Comparison of ENCODE assay signal across 8 cellular contexts in the genomic region with DNA sequence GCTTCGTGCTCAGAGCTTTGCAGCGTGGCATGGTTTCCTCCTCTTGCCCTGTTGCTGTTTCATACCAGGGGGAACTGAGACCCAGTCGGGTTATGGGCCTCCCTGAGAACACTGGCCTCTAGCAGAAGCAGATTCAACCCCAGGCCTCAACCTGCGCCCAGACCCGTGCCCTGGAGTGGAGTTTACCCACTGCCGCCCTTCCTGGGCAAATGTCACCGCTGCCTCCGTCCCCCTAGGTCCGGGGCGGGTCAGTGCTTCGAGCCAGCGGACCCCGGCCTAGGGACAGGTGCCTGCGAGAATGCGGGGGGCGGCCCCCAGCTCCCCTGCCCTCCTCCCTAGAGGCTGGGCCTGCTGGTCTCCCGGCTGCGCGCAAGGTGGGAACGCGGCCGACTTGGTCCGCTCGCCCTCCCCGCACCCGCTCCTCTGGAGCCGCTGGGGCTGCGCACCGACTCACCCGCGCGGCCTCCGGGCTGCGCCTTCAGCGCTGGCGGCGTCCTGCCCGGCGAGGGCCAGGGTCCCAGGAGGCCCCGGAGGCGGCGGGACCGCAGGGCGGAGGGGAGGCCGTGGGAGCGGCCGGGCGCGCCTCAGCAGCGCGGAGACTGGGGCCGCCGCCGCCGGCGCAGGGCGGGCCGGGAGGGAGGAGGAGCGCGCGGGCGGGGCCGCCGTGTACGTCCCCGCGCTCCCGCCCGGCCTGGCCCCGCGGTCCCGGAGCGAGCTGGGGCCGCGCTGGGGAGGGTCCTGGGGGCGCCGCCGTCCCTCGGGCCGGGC. TPM values are rescaled to one million over a fixed set of nuclear protein-coding genes. Genes with fewer than 3 reads are reported as not detected.
DNase-seq lines count a peak whose midpoint lies in the region; ATAC-seq and TF ChIP-seq lines count a peak whose summit lies in the region.

A gene with protein sequence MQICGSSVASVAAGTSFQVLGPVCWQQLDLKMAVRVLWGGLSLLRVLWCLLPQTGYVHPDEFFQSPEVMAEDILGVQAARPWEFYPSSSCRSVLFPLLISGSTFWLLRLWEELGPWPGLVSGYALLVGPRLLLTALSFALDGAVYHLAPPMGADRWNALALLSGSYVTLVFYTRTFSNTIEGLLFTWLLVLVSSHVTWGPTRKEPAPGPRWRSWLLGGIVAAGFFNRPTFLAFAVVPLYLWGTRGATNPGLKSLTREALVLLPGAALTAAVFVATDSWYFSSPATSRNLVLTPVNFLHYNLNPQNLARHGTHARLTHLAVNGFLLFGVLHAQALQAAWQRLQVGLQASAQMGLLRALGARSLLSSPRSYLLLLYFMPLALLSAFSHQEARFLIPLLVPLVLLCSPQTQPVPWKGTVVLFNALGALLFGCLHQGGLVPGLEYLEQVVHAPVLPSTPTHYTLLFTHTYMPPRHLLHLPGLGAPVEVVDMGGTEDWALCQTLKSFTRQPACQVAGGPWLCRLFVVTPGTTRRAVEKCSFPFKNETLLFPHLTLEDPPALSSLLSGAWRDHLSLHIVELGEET (minus strand): TSS at position 601 of the 768 bp plus-strand sequence. CDS start 16,802 bp downstream, outside the sequence.

- peaks cover 7% of the 10 kb centered on the region for H3K4me1 Mint-ChIP-seq in activated naive CD4-positive, alpha-beta T cell treated with anti-CD3 and anti-CD28 coated beads for 36 hours (ENCODE audit: low read depth)

- H3K36me3 ChIP-seq in heart left ventricle (no peaks in the 10 kb centered on the region), psoas muscle (ENCODE audit: insufficient read depth in 1 of 2, low read depth in 1 of 2) (peaks cover 0 to 8% of the 10 kb centered on the region in 2 donors)

- H3K27me3 ChIP-seq in AG04450 (ENCODE audit: control insufficient read depth, insufficient read depth, low read length), result peaks cover 44% of the 10 kb centered on the region
- no peaks in the 10 kb centered on the region for H3K27me3 ChIP-seq in heart left ventricle
- no peaks in the 10 kb centered on the region for H3K27me3 ChIP-seq in psoas muscle (ENCODE audit: insufficient read depth in 3 of 3, low read length in 2 of 3)

- H3K9me3 ChIP-seq in AG04450 (ENCODE audit: control insufficient read depth, insufficient read depth, low read length) (peaks cover 3% of the 10 kb centered on the region), heart left ventricle (no peaks in the 10 kb centered on the region), psoas muscle (no peaks in the 10 kb centered on the region)

- peaks cover 4% of the 10 kb centered on the region for H3K9me3 Mint-ChIP-seq in activated naive CD4-positive, alpha-beta T cell treated with anti-CD3 and anti-CD28 coated beads for 36 hours

- peak within 1 kb of the TSS; percentile 77 for H3K4me3 Mint-ChIP-seq in activated naive CD4-positive, alpha-beta T cell treated with anti-CD3 and anti-CD28 coated beads for 36 hours

- POLR2A ChIA-PET in AG04450 (lab: Yijun Ruan, JAX), result interaction anchor here (1.8 kb wide), 1 partner anchor 26 kb away, joined by 4 read pairs; the partner anchor contains the start of gene NCBP2

- H3K4me1 ChIP-seq in heart left ventricle, result peaks cover 0 to 27% (median 10%) of the 10 kb centered on the region in 12 donors
- peaks cover 6% of the 10 kb centered on the region for H3K4me1 ChIP-seq in psoas muscle

- no peak for TF ChIP-seq CTCF in AG04450 (IDR thresholded peaks at IDR 0.05; ENCODE audit: low read depth, low read length)
- TF ChIP-seq CTCF in heart left ventricle (IDR thresholded peaks at IDR 0.05), result no peak
- TF ChIP-seq CTCF in psoas muscle (IDR thresholded peaks at IDR 0.05), result no peak

- H3K27ac ChIP-seq in AG04450 (ENCODE audit: low read depth, low read length) (no peak within 1 kb of the TSS), heart left ventricle (peak within 1 kb of the TSS; percentile 65 to 85 (median 78)), psoas muscle (peak within 1 kb of the TSS; percentile 81)

- no peaks in the 10 kb centered on the region for H3K36me3 Mint-ChIP-seq in activated naive CD4-positive, alpha-beta T cell treated with anti-CD3 and anti-CD28 coated beads for 36 hours (ENCODE audit: low read depth)

- H3K4me3 ChIP-seq in AG04450 (ENCODE audit: low read depth, low read length) (peak within 1 kb of the TSS; percentile 58), heart left ventricle (peak within 1 kb of the TSS; percentile 66 to 97 (median 84)), psoas muscle (peak within 1 kb of the TSS; percentile 94)

- intact Hi-C loops in activated naive CD4-positive, alpha-beta T cell treated with anti-CD3 and anti-CD28 coated beads for 36 hours (cut with micrococcal nuclease), result loop anchor here (2.0 kb wide), 2 partner anchors 256 to 432 kb away; partner anchors contain the start of genes CEP19 and PIGX
- intact Hi-C loops in heart left ventricle (cut with DNase I) (loop anchor here in 4 of 10 donors (2.0 to 10.0 kb wide), 4 partner anchors 26 to 424 kb away; partner anchors contain the start of gene NCBP2 (in 2 of the 4)), psoas muscle (cut with DNase I) (loop anchor here (2.0 to 5.0 kb wide), 2 partner anchors 130 to 131 kb away; no protein-coding TSS in a partner anchor)

- CTCF ChIA-PET in AG04450 (lab: Charles Lee), result no interaction called here
- CTCF ChIA-PET in activated naive CD4-positive, alpha-beta T cell treated with anti-CD3 and anti-CD28 coated beads for 36 hours (lab: Charles Lee), result interaction anchor here (4.0 kb wide), 1 partner anchor 130 kb away, joined by 27 read pairs; no protein-coding TSS in a partner anchor

- ATAC-seq in GM18502 (IDR thresholded peaks at IDR 0.05; ENCODE audit: poor library complexity, unreplicated experiment), result peak; percentile 69
- peak; percentile 64 for ATAC-seq in HG02870 (IDR thresholded peaks at IDR 0.05; ENCODE audit: unreplicated experiment)
- peak; percentile 64 to 88 (median 82) for ATAC-seq in heart left ventricle
- peak; percentile 73 to 80 (median 75) for ATAC-seq in psoas muscle

- 2 to 5% (median 2%) methylated on average over 11 to 80 of the region's 80 CpGs for WGBS in heart left ventricle, 4 donors
- 2 to 6% (median 4%) methylated on average over 32 to 80 of the region's 80 CpGs for WGBS in psoas muscle, 3 donors

- H3K27ac Mint-ChIP-seq in activated naive CD4-positive, alpha-beta T cell treated with anti-CD3 and anti-CD28 coated beads for 36 hours, result no peak within 1 kb of the TSS

- DNase-seq in AG04450 (ENCODE audit: low read depth, low spot score) (no peak), NCI-H69 (lab: John Stamatoyannopoulos, UW) (peak; percentile 75), heart left ventricle (peak in 3 of 5 donors; percentile 45 to 54 (median 54)), psoas muscle (peak; percentile 44 to 71)
- DNase-seq in activated naive CD4-positive, alpha-beta T cell treated with anti-CD3 and anti-CD28 coated beads for 36 hours, result peak; percentile 25
- no peak for DNase-seq in effector CD4-positive, alpha-beta T cell

- TF ChIP-seq POLR2A in heart left ventricle (IDR thresholded peaks at IDR 0.05), result no peak

- peaks cover 20% of the 10 kb centered on the region for H3K27me3 Mint-ChIP-seq in activated naive CD4-positive, alpha-beta T cell treated with anti-CD3 and anti-CD28 coated beads for 36 hours (ENCODE audit: low read depth)

RNA-seq across cellular contexts. Expression of the gene that starts here (rescaled TPM):
- polyA plus RNA-seq in AG04450 (2011; rRNA removed) (0.15 and 0.17 TPM in 2 replicates), heart left ventricle (1 to 10 TPM; 2.3 to 3.4 TPM), psoas muscle (1 to 10 TPM; 2.9 to 3.5 (median 3.4) TPM)
- polyA minus RNA-seq in AG04450 (2011; rRNA and poly(A)+ RNA removed), result 0.14 TPM in 1 of 2 replicates, not detected in the other
- total RNA-seq in activated naive CD4-positive, alpha-beta T cell treated with anti-CD3 and anti-CD28 coated beads for 36 hours, result under 1 TPM; 0.12 to 0.26 TPM
- total RNA-seq in heart left ventricle (1 to 10 TPM; 5.2 to 8.0 (median 6.5) TPM), psoas muscle (1 to 10 TPM; 3.2 to 8.0 (median 4.2) TPM)

Comparison
In these comparisons a context has a peak if more than half of its experiments do, and no peak if none do; other contexts are left out.
1. Peak in DNase-seq in activated naive CD4-positive, alpha-beta T cell treated with anti-CD3 and anti-CD28 coated beads for 36 hours; RNA of the gene not detected or under 1 TPM.
2. DNase-seq: peak in NCI-H69 (single experiment), heart left ventricle (3 of 5) and psoas muscle (2 of 2); none in AG04450 (single experiment) and effector CD4-positive, alpha-beta T cell (single experiment).
3. Peak in every context shown above with its lines, with median percentiles within 50 percentile points of each other: H3K4me3 ChIP-seq and ATAC-seq.